In genomic region chr12:120495189-120495722, GRCh38 we compare ENCODE assay signal across 8 cellular contexts. TPM values are rescaled to one million over a fixed set of nuclear protein-coding genes. Genes with fewer than 3 reads are reported as not detected.
DNase-seq lines count a peak whose midpoint lies in the region; ATAC-seq and TF ChIP-seq lines count a peak whose summit lies in the region.

No MANE protein-coding gene starts in this region.

- intact Hi-C loops in vagina (cut with DNase I), result no loop called here

- peaks cover 5% of the 10 kb centered on the region for H3K27me3 Mint-ChIP-seq in brain

- H3K36me3 ChIP-seq in mesendoderm (ENCODE audit: control insufficient read depth, insufficient read depth, low read length) (peaks cover 4% of the 10 kb centered on the region), vagina (peaks cover 0 to 18% of the 10 kb centered on the region in 2 donors)

- peak overlapping the region; percentile 81 for H3K9ac ChIP-seq in mesendoderm (ENCODE audit: low read length)

- peak overlapping the region; percentile 91 to 100 (median 97) for H3K4me3 Mint-ChIP-seq in brain

- peak overlapping the region; percentile 68 for H3K18ac ChIP-seq in mesendoderm (ENCODE audit: low read length)

- H3K4me3 ChIP-seq in mesendoderm (ENCODE audit: low read length) (peak overlapping the region; percentile 61), vagina (peak overlapping the region; percentile 98 to 99)

- H3K27me3 ChIP-seq in mesendoderm (ENCODE audit: insufficient read depth, low read length, poor library complexity) (no peaks in the 10 kb centered on the region), vagina (no peaks in the 10 kb centered on the region)

- no peak for TF ChIP-seq CTCF in brain (conservative IDR thresholded peaks at IDR 0.05)
- no peak for TF ChIP-seq CTCF in vagina (IDR thresholded peaks at IDR 0.05)

- H3K9me3 Mint-ChIP-seq in brain, result peaks cover 0 to 3% (median 0%) of the 10 kb centered on the region in 5 experiments

- H2BK5ac ChIP-seq in mesendoderm (ENCODE audit: low read length), result no peak overlapping the region

- WGBS in mesendoderm (ENCODE audit: extremely low coverage, insufficient coverage, low lambda C conversion rate), result no CpG with 5 or more reads among the region's 17 CpGs

- no peak for TF ChIP-seq POLR2A in vagina (IDR thresholded peaks at IDR 0.05)

- peak overlapping the region; percentile 78 for H3K4ac ChIP-seq in mesendoderm (ENCODE audit: low read depth, low read length)

- H3K79me1 ChIP-seq in mesendoderm (ENCODE audit: low read length), result peaks cover 6% of the 10 kb centered on the region

- peak overlapping the region; percentile 60 for H3K27ac ChIP-seq in mesendoderm (ENCODE audit: low read depth, low read length)
- peak overlapping the region; percentile 97 for H3K27ac ChIP-seq in vagina

- H4K5ac ChIP-seq in mesendoderm (ENCODE audit: low read length), result no peak overlapping the region

- peak; percentile 3 for ATAC-seq in GM18867 (IDR thresholded peaks at IDR 0.05; ENCODE audit: unreplicated experiment)
- peak; percentile 12 for ATAC-seq in HG03354 (IDR thresholded peaks at IDR 0.05; ENCODE audit: poor library complexity, severe bottlenecking, unreplicated experiment)
- ATAC-seq in GM18861 (IDR thresholded peaks at IDR 0.05; ENCODE audit: unreplicated experiment), result no peak

- peak overlapping the region; percentile 78 for H3K4me2 ChIP-seq in mesendoderm (ENCODE audit: low read length)

- peak overlapping the region; percentile 92 to 99 (median 94) for H3K27ac Mint-ChIP-seq in brain

- H3K9me3 ChIP-seq in vagina, result no peaks in the 10 kb centered on the region

- H3K4me1 ChIP-seq in mesendoderm (ENCODE audit: control insufficient read depth, low read depth, low read length) (peaks cover 2% of the 10 kb centered on the region), vagina (peaks cover 25% of the 10 kb centered on the region)

- H3K4me1 Mint-ChIP-seq in brain, result peaks cover 41% of the 10 kb centered on the region

- peak overlapping the region; percentile 86 for H3K56ac ChIP-seq in mesendoderm (ENCODE audit: low read length)

- no peak overlapping the region for H4K8ac ChIP-seq in mesendoderm (ENCODE audit: low read depth, low read length)

- peaks cover 20% of the 10 kb centered on the region for H3K79me2 ChIP-seq in mesendoderm (ENCODE audit: control insufficient read depth, insufficient read depth, low read length)

- peaks cover 42% of the 10 kb centered on the region for H3K36me3 Mint-ChIP-seq in brain

- H2BK120ac ChIP-seq in mesendoderm (ENCODE audit: low read depth, low read length), result no peak overlapping the region

- H2AK5ac ChIP-seq in mesendoderm (ENCODE audit: low read length), result no peak overlapping the region

- DNase-seq in mesendoderm, result peak; percentile 25
- DNase-seq in vagina (ENCODE audit: extremely low spot score in 2 of 2), result no peak
- DNase-seq in NCI-H526 treated with DMSO at 0.1 percent for 48 hours (lab: John Stamatoyannopoulos, UW), result no peak
- no peak for DNase-seq in NCI-H446 (lab: John Stamatoyannopoulos, UW)

- no peak overlapping the region for H2BK15ac ChIP-seq in mesendoderm (replicated peaks; ENCODE audit: low read depth)

- peak overlapping the region; percentile 24 for H3K23ac ChIP-seq in mesendoderm (ENCODE audit: low read length)

RNA-seq across cellular contexts. Expression of gene DYNLL1, which starts 0.7 kb away (rescaled TPM):
- polyA plus RNA-seq in brain (ENCODE audit: insufficient read depth, low read depth, low replicate concordance), result 725 TPM
- polyA plus RNA-seq in mesendoderm (2013, experiment 1 of 2), result 544 TPM
- polyA plus RNA-seq in mesendoderm (2013, experiment 2 of 2), result 543 TPM
- total RNA-seq in vagina, result 318 TPM

RNA-seq across cellular contexts. Expression of gene SRSF9, which starts 25.7 kb away (rescaled TPM):
- polyA plus RNA-seq in brain (ENCODE audit: insufficient read depth, low read depth, low replicate concordance), result 182 TPM
- 267 TPM for polyA plus RNA-seq in mesendoderm (2013, experiment 1 of 2)
- polyA plus RNA-seq in mesendoderm (2013, experiment 2 of 2), result 263 TPM
- total RNA-seq in vagina, result 105 TPM

RNA-seq across cellular contexts. Expression of gene COQ5, which starts 33.7 kb away (rescaled TPM):
- 36.5 TPM for polyA plus RNA-seq in brain (ENCODE audit: insufficient read depth, low read depth, low replicate concordance)
- 26.5 TPM for polyA plus RNA-seq in mesendoderm (2013, experiment 1 of 2)
- polyA plus RNA-seq in mesendoderm (2013, experiment 2 of 2), result 25.9 TPM
- 18.4 TPM for total RNA-seq in vagina

RNA-seq across cellular contexts. Expression of gene RNF10, which starts 38.9 kb away (rescaled TPM):
- polyA plus RNA-seq in brain (ENCODE audit: insufficient read depth, low read depth, low replicate concordance), result 148 TPM
- polyA plus RNA-seq in mesendoderm (2013, experiment 1 of 2), result 131 TPM
- 137 TPM for polyA plus RNA-seq in mesendoderm (2013, experiment 2 of 2)
- total RNA-seq in vagina, result 161 TPM

RNA-seq across cellular contexts. Expression of gene GATC, which starts 49.0 kb away (rescaled TPM):
- 25.4 TPM for polyA plus RNA-seq in brain (ENCODE audit: insufficient read depth, low read depth, low replicate concordance)
- polyA plus RNA-seq in mesendoderm (2013, experiment 1 of 2), result 21.1 TPM
- 21.0 TPM for polyA plus RNA-seq in mesendoderm (2013, experiment 2 of 2)
- 15.5 TPM for total RNA-seq in vagina
